In the genomic region with DNA sequence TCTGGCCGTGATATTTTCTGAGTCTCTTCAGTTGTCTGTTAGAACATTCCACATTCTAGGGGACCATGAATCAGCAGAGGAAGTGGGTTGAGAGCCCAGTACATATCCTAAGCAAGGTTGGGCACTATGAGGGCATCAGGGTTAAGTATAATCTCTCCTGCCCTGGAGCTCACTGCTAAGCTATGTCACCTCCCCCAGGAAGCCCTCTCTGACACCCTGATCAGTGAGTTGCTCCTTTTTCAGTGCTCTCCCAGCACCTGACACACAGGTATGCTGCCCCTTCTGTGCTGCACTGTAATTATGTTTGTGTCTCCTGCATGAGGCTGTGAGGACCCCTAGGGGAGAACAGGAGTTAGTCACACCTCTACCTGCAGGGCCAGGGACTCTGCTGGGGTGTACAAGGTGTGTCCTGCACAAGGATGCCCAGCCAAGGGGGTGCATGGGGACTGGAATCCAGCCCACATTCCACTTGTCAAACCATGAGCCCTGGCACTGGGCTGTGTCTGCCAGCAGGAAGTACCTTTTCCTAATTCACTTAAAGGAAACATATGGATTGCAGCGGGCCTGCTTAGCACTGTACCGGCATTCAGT, we compare ENCODE assay signal across 8 cellular contexts. TPM values are rescaled to one million over a fixed set of nuclear protein-coding genes. Genes with fewer than 3 reads are reported as not detected.
DNase-seq lines count a peak whose midpoint lies in the region; ATAC-seq, FAIRE-seq and TF ChIP-seq lines count a peak whose summit lies in the region.

No MANE protein-coding gene starts in this region.

- H3K9ac ChIP-seq in Loucy (ENCODE audit: low read depth, low read length, poor library complexity, severe bottlenecking) (peak overlapping the region; percentile 98), GM12878 (ENCODE audit: control insufficient read depth, insufficient read depth, low read length) (no peak overlapping the region)

- no peak overlapping the region for H2AFZ ChIP-seq in Loucy (ENCODE audit: low read length)
- no peak overlapping the region; the same call in 1 of the 2 replicates for H2AFZ ChIP-seq in GM12878 (ENCODE audit: control insufficient read depth, low read depth, low read length)

- TF ChIP-seq CTCF in Loucy (conservative IDR thresholded peaks at IDR 0.05; ENCODE audit: low read length) (peak; percentile 60), GM12878 (IDR thresholded peaks at IDR 0.05 in 2 of 3, conservative IDR thresholded peaks at IDR 0.05 in 1 of 3; ENCODE audit: control insufficient read depth in 2 of 3, extremely low read depth in 1 of 3, insufficient read depth in 1 of 3, low read depth in 3 of 3, low read length in 3 of 3) (peak; percentile 41 to 52 (median 43); a peak in 5 of 6 replicates), sigmoid colon (IDR thresholded peaks at IDR 0.05) (no peak)

- POLR2A ChIA-PET in GM12878 (lab: Charles Lee): no interaction called here

- H3K27ac ChIP-seq in GM12878 (ENCODE audit: control insufficient read depth, insufficient read depth) (no peak overlapping the region), sigmoid colon (no peak overlapping the region)

- in situ Hi-C loops in GM12878 (cut with MboI): no loop called here

- H3K4me2 ChIP-seq in Loucy (ENCODE audit: low read depth, low read length, poor library complexity, severe bottlenecking) (peak overlapping the region; percentile 91), GM12878 (ENCODE audit: control insufficient read depth, insufficient read depth) (no peak overlapping the region)

- TF ChIP-seq EP300 in GM12878 (IDR thresholded peaks at IDR 0.05; ENCODE audit: borderline replicate concordance in 1 of 2, control insufficient read depth in 1 of 2, low read depth in 2 of 2, low read length in 2 of 2) (no peak), sigmoid colon (IDR thresholded peaks at IDR 0.05) (no peak)

- BruUV-seq in GM12878 (replicated peaks; lab: Mats Ljungman, UMichigan): no TSS peak

- peak; percentile 28 to 55 for ATAC-seq in activated CD4-positive, CD25-positive, alpha-beta regulatory T cell treated with anti-CD3 and anti-CD28 coated beads, Interleukin-2, amount 50 U/mL, for 24 hours
- peak; percentile 91 for ATAC-seq in GM12878
- ATAC-seq in HG02759 (IDR thresholded peaks at IDR 0.05; ENCODE audit: unreplicated experiment): no peak
- ATAC-seq in GM19397 (IDR thresholded peaks at IDR 0.05; ENCODE audit: unreplicated experiment): no peak

- DNase-seq in activated CD4-positive, CD25-positive, alpha-beta regulatory T cell treated with anti-CD3 and anti-CD28 coated beads, Interleukin-2, amount 50 U/mL, for 72 hours: no peak
- DNase-seq in GM12878 (ENCODE audit: low read depth, low spot score) (no peak), sigmoid colon (peak; percentile 49), HUDEP-2 (lab: John Stamatoyannopoulos, UW; ENCODE audit: unreplicated experiment in 76 of 76) (no peak)

- TF ChIP-seq POLR2A in GM12878 (IDR thresholded peaks at IDR 0.05; ENCODE audit: low read depth, low read length) (no peak), sigmoid colon (IDR thresholded peaks at IDR 0.05) (no peak)

- FAIRE-seq in GM12878 (lab: Jason Lieb, UNC): no peak

- H3K79me2 ChIP-seq in Loucy (ENCODE audit: insufficient read depth, low read length) (peaks cover 73% of the 10 kb centered on the region), GM12878 (ENCODE audit: control insufficient read depth, insufficient read depth, low read length) (no peaks in the 10 kb centered on the region)

- H3K9me2 ChIP-seq in Loucy (replicated peaks; ENCODE audit: low read depth, low read length): no peaks in the 10 kb centered on the region

- H4K20me1 ChIP-seq in Loucy (ENCODE audit: insufficient read depth, low read length, poor library complexity, severe bottlenecking) (peaks cover 51% of the 10 kb centered on the region), GM12878 (ENCODE audit: control insufficient read depth, insufficient read depth) (no peaks in the 10 kb centered on the region)

- H3K27me3 ChIP-seq in Loucy (ENCODE audit: insufficient read depth, low read length, poor library complexity, severe bottlenecking): no peaks in the 10 kb centered on the region
- no peaks in the 10 kb centered on the region for H3K27me3 ChIP-seq in GM12878 (replicated peaks in 1 of 2; ENCODE audit: control insufficient read depth in 2 of 2, insufficient read depth in 2 of 2, low read length in 1 of 2)
- no peaks in the 10 kb centered on the region for H3K27me3 ChIP-seq in sigmoid colon

- H3F3A ChIP-seq in Loucy (ENCODE audit: low read depth): no peaks in the 10 kb centered on the region

- H3K4me3 ChIP-seq in Loucy (ENCODE audit: low read length, poor library complexity, severe bottlenecking): peak overlapping the region; percentile 95
- H3K4me3 ChIP-seq in GM12878: no peak overlapping the region
- H3K4me3 ChIP-seq in sigmoid colon: no peak overlapping the region

- H3K4me1 ChIP-seq in Loucy (ENCODE audit: insufficient read depth, low read length, poor library complexity, severe bottlenecking) (peaks cover 52% of the 10 kb centered on the region), GM12878 (ENCODE audit: control insufficient read depth, insufficient read depth, low read length) (no peaks in the 10 kb centered on the region), sigmoid colon (no peaks in the 10 kb centered on the region)

- H3K9me3 ChIP-seq in Loucy (ENCODE audit: insufficient read depth, low read depth, low read length) (no peaks in the 10 kb centered on the region), GM12878 (replicated peaks; ENCODE audit: control insufficient read depth, insufficient read depth, low read length) (no peaks in the 10 kb centered on the region), sigmoid colon (no peaks in the 10 kb centered on the region)

- H3K36me3 ChIP-seq in Loucy (ENCODE audit: insufficient read depth, low read length) (peaks cover 16% of the 10 kb centered on the region; the same call in 1 of the 2 replicates), GM12878 (ENCODE audit: control insufficient read depth in 2 of 2, insufficient read depth in 2 of 2, low read length in 1 of 2) (no peaks in the 10 kb centered on the region), sigmoid colon (no peaks in the 10 kb centered on the region)

- CTCF ChIA-PET in GM12878 (lab: Yijun Ruan, JAX): interaction anchor here (1.0 to 4.0 kb wide), 6 partner anchors 10 to 86 kb away, joined by 3 to 27 read pairs (median 4); no protein-coding TSS in a partner anchor

- peak; percentile 58 for TF ChIP-seq RAD21 in GM12878 (IDR thresholded peaks at IDR 0.05; ENCODE audit: insufficient read depth, low read depth, low read length)

- intact Hi-C loops in GM12878 (cut with micrococcal nuclease; ENCODE audit: unreplicated experiment): no loop called here
- intact Hi-C loops in sigmoid colon (cut with DNase I): no loop called here

- SMC1A ChIA-PET in GM12878 (lab: Charles Lee; ENCODE audit: uncharacterized antibody, unreplicated experiment): interaction anchor here (1.1 kb wide), 1 partner anchor 10 kb away, joined by 4 read pairs; no protein-coding TSS in a partner anchor

- RAD21 ChIA-PET in GM12878 (lab: Charles Lee; ENCODE audit: unreplicated experiment): interaction anchor here (1.0 kb wide), 1 partner anchor 83 kb away, joined by 3 read pairs; no protein-coding TSS in a partner anchor

- WGBS in GM12878 (ENCODE audit: insufficient coverage, insufficient replicate concordance, low lambda C conversion rate, missing lambda C conversion rate): 84% methylated on average over 3 of the region's 3 CpGs
- WGBS in sigmoid colon, 2 donors: 77 to 93% methylated on average over 3 of the region's 3 CpGs

TF ChIP-seq in GM12878, 131 proteins besides CTCF, POLR2A, EP300 and RAD21:
- TF ChIP-seq RB1 (IDR thresholded peaks at IDR 0.05; ENCODE audit: borderline replicate concordance): no peak
- TF ChIP-seq SMARCA5 (IDR thresholded peaks at IDR 0.05): peak; percentile 87

RNA-seq across cellular contexts. Expression of a gene that starts 3.9 kb away (rescaled TPM):
- total RNA-seq in GM12878 (2013; cell fraction: nucleolus; rRNA removed): 0.23 TPM in 1 of 2 replicates, not detected in the other
- total RNA-seq in GM12878 (2014; rRNA removed) (0.06 TPM in 1 of 2 replicates, not detected in the other), GM12878 (2014; rRNA removed; fragmentation: Illumina TruSeq; extraction: Trizol) (not detected in 2 replicates), GM12878 (2021) (0.05 TPM in 1 of 2 replicates, not detected in the other), sigmoid colon (under 1 TPM in 1 of 4 donors, not detected in 3; 0.71 TPM)
- polyA plus RNA-seq in GM12878 (2011; ENCODE audit: low read depth): not detected
- polyA plus RNA-seq in GM12878 (2011; rRNA removed) (0.05 TPM in 1 of 2 replicates, not detected in the other), GM12878 (2014; fragmentation: Illumina TruSeq; extraction: Trizol) (0.01 TPM in 1 of 2 replicates, not detected in the other), GM12878 (2014; fragmentation: Nextera tagmentation; extraction: Ambion mirVana) (under 1 TPM in 1 of 2 experiments, not detected in 1; 0.02 TPM), GM12878 (2014; rRNA removed) (0.01 and 0.05 TPM in 2 replicates), GM12878 (2016; fragmentation: Nextera tagmentation; extraction: Ambion mirVana) (under 1 TPM; 0.05 to 0.08 TPM), sigmoid colon (under 1 TPM; under 0.01 to 0.23 (median 0.10) TPM)
- 0.05 and 0.06 TPM in 2 replicates for polyA plus RNA-seq in GM12878 (2011; cell fraction: cytosol; rRNA removed)
- polyA plus RNA-seq in GM12878 (2011; cell fraction: nucleus; rRNA removed): 0.24 and 0.26 TPM in 2 replicates
- 0.03 and 0.05 TPM in 2 replicates for polyA plus RNA-seq in GM12878 (2012)
- 0.05 TPM in 1 of 2 replicates, not detected in the other for polyA minus RNA-seq in GM12878 (2011; rRNA and poly(A)+ RNA removed)
- not detected in 2 replicates for polyA minus RNA-seq in GM12878 (2011; cell fraction: cytosol; rRNA and poly(A)+ RNA removed)
- not detected in 2 replicates for polyA minus RNA-seq in GM12878 (2011; cell fraction: nucleus; rRNA and poly(A)+ RNA removed)

RNA-seq across cellular contexts. Expression of a gene that starts 23.0 kb away (rescaled TPM):
- total RNA-seq in GM12878 (2013; cell fraction: nucleolus; rRNA removed): 98.4 and 111 TPM in 2 replicates
- total RNA-seq in GM12878 (2014; rRNA removed): 186 and 198 TPM in 2 replicates
- total RNA-seq in GM12878 (2014; rRNA removed; fragmentation: Illumina TruSeq; extraction: Trizol): 139 and 144 TPM in 2 replicates
- total RNA-seq in GM12878 (2021): 315 and 321 TPM in 2 replicates
- polyA plus RNA-seq in GM12878 (2011; ENCODE audit: low read depth): 50.2 TPM
- 103 and 200 TPM in 2 replicates for polyA plus RNA-seq in GM12878 (2011; rRNA removed)
- 275 and 303 TPM in 2 replicates for polyA plus RNA-seq in GM12878 (2011; cell fraction: cytosol; rRNA removed)
- polyA plus RNA-seq in GM12878 (2011; cell fraction: nucleus; rRNA removed): 252 and 284 TPM in 2 replicates
- polyA plus RNA-seq in GM12878 (2012): 129 and 156 TPM in 2 replicates
- polyA plus RNA-seq in GM12878 (2014; fragmentation: Illumina TruSeq; extraction: Trizol): 154 and 232 TPM in 2 replicates
- polyA plus RNA-seq in GM12878 (2014; fragmentation: Nextera tagmentation; extraction: Ambion mirVana): 10 to 100 TPM; 25.2 to 48.4 TPM
- polyA plus RNA-seq in GM12878 (2014; rRNA removed): 330 and 358 TPM in 2 replicates
- polyA plus RNA-seq in GM12878 (2016; fragmentation: Nextera tagmentation; extraction: Ambion mirVana): 100 to 1,000 TPM; 604 to 637 TPM
- 81.2 and 140 TPM in 2 replicates for polyA minus RNA-seq in GM12878 (2011; rRNA and poly(A)+ RNA removed)
- polyA minus RNA-seq in GM12878 (2011; cell fraction: cytosol; rRNA and poly(A)+ RNA removed): 55.9 and 57.9 TPM in 2 replicates
- polyA minus RNA-seq in GM12878 (2011; cell fraction: nucleus; rRNA and poly(A)+ RNA removed): 58.8 and 96.6 TPM in 2 replicates
- total RNA-seq in sigmoid colon: 100 to 1,000 TPM in 1 of 4 donors, 10 to 100 TPM in 3; 35.7 to 390 (median 49.7) TPM
- 100 to 1,000 TPM; 255 to 429 (median 404) TPM for polyA plus RNA-seq in sigmoid colon

Comparison
In these comparisons a context has a peak if more than half of its experiments do, and no peak if none do; other contexts are left out.
1. ATAC-seq: peak in activated CD4-positive, CD25-positive, alpha-beta regulatory T cell treated with anti-CD3 and anti-CD28 coated beads, Interleukin-2, amount 50 U/mL, for 24 hours (2 of 2) and GM12878 (single experiment); none in HG02759 (single experiment) and GM19397 (single experiment).
2. CTCF ChIP-seq: peak in Loucy (single experiment) and GM12878 (3 of 3); none in sigmoid colon (0 of 4).